ENCODE assay signal across 23 cellular contexts in the genomic region with DNA sequence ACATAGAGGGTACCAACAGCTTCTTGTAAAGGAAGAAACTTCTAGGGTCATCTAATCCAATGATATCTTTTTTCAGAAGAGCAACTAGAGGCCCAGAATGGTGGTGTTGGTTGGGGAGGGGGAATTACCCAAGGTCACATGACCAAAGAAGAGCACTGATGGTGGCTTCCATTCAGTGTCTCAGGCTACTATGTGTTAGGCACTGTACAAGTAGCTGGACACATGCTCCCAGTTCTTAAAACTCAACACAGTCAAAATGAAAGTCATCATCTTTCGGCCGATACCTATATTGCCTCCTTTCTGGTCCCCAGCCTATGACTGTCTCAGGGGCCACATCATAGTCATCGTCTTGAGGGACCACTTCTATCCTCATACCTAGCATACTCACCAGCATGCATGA.
"Had no signal": no experiment of that assay in that cellular context is flagged by ENCODE, and none has a peak within 500 bp of the region (broad histone marks: within the 10 kb centered on the region; RNA-seq: fewer than 3 reads in every experiment).

No MANE protein-coding gene starts in this region.

- H3K4me1 ChIP-seq: esophagus squamous epithelium, left lung, lower lobe of right lung, spleen, testis, tibial nerve, upper lobe of right lung had no signal

- H3K4me3 Mint-ChIP-seq: immature natural killer cell; memory B cell; mesothelial cell of epicardium; natural killer cell; neural crest cell; stimulated activated memory B cell treated with anti-CD40 and anti-IgM and Interleukin-4, amounts not matched to agents 10 μg/mL and 1 μg/mL and 100 μg/mL, for 72 hours; stimulated activated naive CD8-positive, alpha-beta T cell treated with anti-CD3 and anti-CD28 coated beads, Interleukin-15, Interleukin-2, amounts not matched to agents 100 ng/mL and 50 ng/mL, for 24 hours had no signal

- DNase-seq: dermis blood vessel endothelial cell; esophagus squamous epithelium; foreskin fibroblast; immature natural killer cell; left lung; lower lobe of right lung; natural killer cell; posterior cingulate gyrus; spleen; stimulated activated CD4-positive, alpha-beta T cell treated with anti-CD3 and anti-CD28 coated beads, Interleukin-15, amount 100 ng/mL, for 24 hours; stimulated activated CD4-positive, alpha-beta T cell treated with anti-CD3 and anti-CD28 coated beads, Interleukin-1b, Interleukin-23, amount 100 ng/mL, for 48 hours; stimulated activated CD4-positive, alpha-beta T cell treated with anti-CD3 and anti-CD28 coated beads, Interleukin-4, amount 100 ng/mL, for 24 hours; testis; upper lobe of right lung had no signal

- H3K27ac Mint-ChIP-seq: immature natural killer cell; memory B cell; mesothelial cell of epicardium; natural killer cell; stimulated activated memory B cell treated with anti-CD40 and anti-IgM and Interleukin-4, amounts not matched to agents 10 μg/mL and 1 μg/mL and 100 μg/mL, for 72 hours; stimulated activated naive CD8-positive, alpha-beta T cell treated with anti-CD3 and anti-CD28 coated beads, Interleukin-15, Interleukin-2, amounts not matched to agents 100 ng/mL and 50 ng/mL, for 24 hours had no signal

- H3K4me3 ChIP-seq: esophagus squamous epithelium, gastroesophageal sphincter, left lung, lower lobe of right lung, spleen, testis, tibial nerve, upper lobe of right lung had no signal

- H3K36me3 Mint-ChIP-seq: immature natural killer cell; memory B cell; mesothelial cell of epicardium; natural killer cell; stimulated activated memory B cell treated with anti-CD40 and anti-IgM and Interleukin-4, amounts not matched to agents 10 μg/mL and 1 μg/mL and 100 μg/mL, for 72 hours had no signal

- H3K4me1 Mint-ChIP-seq: immature natural killer cell; natural killer cell; neural crest cell; stimulated activated memory B cell treated with anti-CD40 and anti-IgM and Interleukin-4, amounts not matched to agents 10 μg/mL and 1 μg/mL and 100 μg/mL, for 72 hours had no signal

- H3K36me3 ChIP-seq: esophagus squamous epithelium, gastroesophageal sphincter, left lung, lower lobe of right lung, spleen, tibial nerve, upper lobe of right lung had no signal

- H3K9me3 Mint-ChIP-seq: memory B cell; stimulated activated memory B cell treated with anti-CD40 and anti-IgM and Interleukin-4, amounts not matched to agents 10 μg/mL and 1 μg/mL and 100 μg/mL, for 72 hours; stimulated activated naive CD8-positive, alpha-beta T cell treated with anti-CD3 and anti-CD28 coated beads, Interleukin-15, Interleukin-2, amounts not matched to agents 100 ng/mL and 50 ng/mL, for 24 hours had no signal

- H3K27ac ChIP-seq: esophagus squamous epithelium, gastroesophageal sphincter, left lung, lower lobe of right lung, spleen, testis, tibial nerve, upper lobe of right lung had no signal

- ATAC-seq: gastroesophageal sphincter; left lung; lower lobe of right lung; natural killer cell; sciatic nerve; stimulated activated memory B cell treated with anti-CD40 and anti-IgM and Interleukin-4, amounts not matched to agents 10 μg/mL and 1 μg/mL and 100 μg/mL, for 72 hours; upper lobe of right lung had no signal

- H3K9me3 ChIP-seq: esophagus squamous epithelium, gastroesophageal sphincter, left lung, lower lobe of right lung, spleen, testis, tibial nerve, upper lobe of right lung had no signal

- FAIRE-seq: keratinocyte had no signal

- H3K27me3 ChIP-seq: esophagus squamous epithelium, gastroesophageal sphincter, left lung, spleen, testis, tibial nerve, upper lobe of right lung had no signal
